ENCODE assay signal across 11 cellular contexts in genomic region chr12:3236345-3237153, GRCh38.
DNase-seq lines count a peak whose midpoint lies in the region; ATAC-seq, FAIRE-seq and TF ChIP-seq lines count a peak whose summit lies in the region.
"Had no signal": no experiment of that assay in that cellular context is flagged by ENCODE, and none has a peak within 500 bp of the region (broad histone marks: within the 10 kb centered on the region; RNA-seq: fewer than 3 reads in every experiment).

No MANE protein-coding gene starts in this region.

- no peak overlapping the region for H2AFZ ChIP-seq in OCI-LY7 (ENCODE audit: low read length)
- H2AFZ ChIP-seq: parathyroid adenoma had no signal

- TF ChIP-seq POLR2A in spleen (IDR thresholded peaks at IDR 0.05) = no peak

- ATAC-seq in GM19397 (IDR thresholded peaks at IDR 0.05; ENCODE audit: unreplicated experiment) = no peak

- no peaks in the 10 kb centered on the region for H3K9me2 ChIP-seq in OCI-LY7 (ENCODE audit: insufficient read depth, low read length)

- no peak overlapping the region for H3K27ac ChIP-seq in OCI-LY7 (ENCODE audit: low read depth, low read length, poor library complexity, severe bottlenecking)
- no peak overlapping the region for H3K27ac ChIP-seq in small intestine (ENCODE audit: low read depth in 1 of 2, low read length in 1 of 2)
- no peak overlapping the region for H3K27ac ChIP-seq in spleen
- H3K27ac ChIP-seq: adrenal gland, C4-2B, parathyroid adenoma had no signal

- H3K9me3 ChIP-seq in OCI-LY7 (ENCODE audit: low read length) = no peaks in the 10 kb centered on the region
- H3K9me3 ChIP-seq in small intestine (ENCODE audit: control insufficient read depth, low read depth) = no peaks in the 10 kb centered on the region
- H3K9me3 ChIP-seq in spleen = no peaks in the 10 kb centered on the region
- H3K9me3 ChIP-seq: adrenal gland had no signal

- no peak for FAIRE-seq in small intestine (lab: Jason Lieb, UNC)

- peak; percentile 27 for DNase-seq in SIG-M5 treated with dmso at 0.1 percent for 504 hours (lab: John Stamatoyannopoulos, UW; ENCODE audit: unreplicated experiment)
- no peak for DNase-seq in SIG-M5 (lab: John Stamatoyannopoulos, UW)
- DNase-seq in OCI-LY7 (ENCODE audit: low spot score) = peak; percentile 29
- DNase-seq in fibroblast of pulmonary artery (ENCODE audit: low read depth) = peak; percentile 57
- DNase-seq in small intestine = peak; percentile 56
- DNase-seq in spleen = no peak
- DNase-seq in NCI-H526 (lab: John Stamatoyannopoulos, UW) = no peak

- H3K4me2 ChIP-seq in OCI-LY7 (ENCODE audit: low read length) = no peak overlapping the region

- TF ChIP-seq CTCF in OCI-LY7 (conservative IDR thresholded peaks at IDR 0.05; ENCODE audit: low read length) = no peak
- TF ChIP-seq CTCF in fibroblast of pulmonary artery (IDR thresholded peaks at IDR 0.05; ENCODE audit: low read length, missing control alignments) = no peak
- no peak for TF ChIP-seq CTCF in spleen (IDR thresholded peaks at IDR 0.05 in 8 of 11, conservative IDR thresholded peaks at IDR 0.05 in 3 of 11)

- BruUV-seq in OCI-LY7 (replicated peaks; lab: Mats Ljungman, UMichigan) = no TSS peak

- no peaks in the 10 kb centered on the region for H3K4me1 ChIP-seq in OCI-LY7 (ENCODE audit: insufficient read depth, low read length, poor library complexity, severe bottlenecking)
- H3K4me1 ChIP-seq in small intestine (ENCODE audit: control insufficient read depth in 2 of 2, insufficient read depth in 1 of 2, low read depth in 1 of 2, low read length in 1 of 2) = no peaks in the 10 kb centered on the region
- peaks cover 0 to 27% (median 10%) of the 10 kb centered on the region in 6 donors for H3K4me1 ChIP-seq in spleen
- H3K4me1 ChIP-seq: adrenal gland, parathyroid adenoma had no signal

- H3K27me3 ChIP-seq in small intestine (ENCODE audit: control insufficient read depth in 2 of 2, insufficient read depth in 2 of 2, low read length in 2 of 2) (no peaks in the 10 kb centered on the region), spleen (replicated peaks in 1 of 7) (no peaks in the 10 kb centered on the region)
- H3K27me3 ChIP-seq: adrenal gland had no signal

- 51 to 71% (median 65%) methylated on average over 15 of the region's 15 CpGs for WGBS in small intestine, 3 donors
- 64 to 75% (median 70%) methylated on average over 15 of the region's 15 CpGs for WGBS in spleen, 5 donors

- H3K36me3 ChIP-seq in OCI-LY7 (ENCODE audit: insufficient read depth, low read length) = no peaks in the 10 kb centered on the region
- H3K36me3 ChIP-seq in small intestine (ENCODE audit: control insufficient read depth in 2 of 2, insufficient read depth in 2 of 2, low read length in 2 of 2) = no peaks in the 10 kb centered on the region
- peaks cover 0 to 2% (median 0%) of the 10 kb centered on the region in 6 donors for H3K36me3 ChIP-seq in spleen
- H3K36me3 ChIP-seq: adrenal gland had no signal

- intact Hi-C loops in OCI-LY7 (cut with micrococcal nuclease; ENCODE audit: unreplicated experiment) = no loop called here
- intact Hi-C loops in spleen (cut with DNase I; ENCODE audit: low total_unique reads) = no loop called here

- no peak overlapping the region for H3K4me3 ChIP-seq in OCI-LY7 (ENCODE audit: low read depth, low read length, poor library complexity, severe bottlenecking)
- H3K4me3 ChIP-seq in fibroblast of pulmonary artery (replicated peaks; ENCODE audit: low read depth, low read length) = no peak overlapping the region
- H3K4me3 ChIP-seq in small intestine (ENCODE audit: low read depth in 1 of 2, low read length in 2 of 2) = no peak overlapping the region
- no peak overlapping the region for H3K4me3 ChIP-seq in spleen
- H3K4me3 ChIP-seq: adrenal gland had no signal

- CTCF ChIA-PET in OCI-LY7 (lab: Charles Lee; ENCODE audit: unreplicated experiment) = no interaction called here

- POLR2A ChIA-PET in OCI-LY7 (lab: Charles Lee) = interaction anchor here (0.5 kb wide), 1 partner anchor 900 kb away, joined by 4 read pairs; no protein-coding TSS in a partner anchor

- no peaks in the 10 kb centered on the region for H4K20me1 ChIP-seq in OCI-LY7 (ENCODE audit: insufficient read depth, low read length)

- H3K79me2 ChIP-seq in OCI-LY7 (ENCODE audit: insufficient read depth, low read depth, low read length) = no peaks in the 10 kb centered on the region

Comparison
In these comparisons a context has a peak if more than half of its experiments do, and no peak if none do; other contexts are left out.
1. DNase-seq: peak in SIG-M5 treated with dmso at 0.1 percent for 504 hours (single experiment), OCI-LY7 (single experiment), fibroblast of pulmonary artery (single experiment) and small intestine (single experiment); none in SIG-M5 (single experiment), spleen (single experiment) and NCI-H526 (0 of 2).